24 cellular contexts compared by ENCODE assay signal in the genomic region with DNA sequence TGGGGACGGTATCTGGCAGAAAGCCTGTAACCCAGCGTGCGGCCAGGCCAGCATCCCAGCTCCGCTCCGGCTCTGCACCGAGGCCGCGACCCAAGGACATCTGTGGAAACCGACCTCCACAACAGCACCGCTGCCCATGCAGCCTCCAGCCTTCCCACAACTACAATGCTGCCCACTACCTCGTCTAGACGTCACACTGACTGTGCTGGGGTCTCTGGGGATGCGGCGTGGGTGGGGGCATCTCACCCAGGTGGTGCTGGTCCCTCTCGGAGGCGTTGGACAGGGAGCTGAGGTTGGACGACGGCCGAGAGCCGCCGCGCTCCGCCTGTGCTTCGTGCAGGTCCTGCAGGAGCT.
"Had no signal": no experiment of that assay in that cellular context is flagged by ENCODE, and none has a peak within 500 bp of the region (broad histone marks: within the 10 kb centered on the region; RNA-seq: fewer than 3 reads in every experiment).

No MANE protein-coding gene starts in this region.

- ATAC-seq: mucosa of descending colon; stimulated activated naive CD8-positive, alpha-beta T cell treated with anti-CD3 and anti-CD28 coated beads, Interleukin-15, amount 100 ng/mL, for 72 hours; upper lobe of right lung had no signal

- H3K9me3 ChIP-seq: mucosa of descending colon, ovary, right lobe of liver, suprapubic skin, transverse colon, upper lobe of right lung, uterus had no signal

- H3K27ac ChIP-seq: dorsolateral prefrontal cortex, suprapubic skin, transverse colon, upper lobe of right lung had no signal

- H3K4me1 ChIP-seq: suprapubic skin, transverse colon, upper lobe of right lung, uterus had no signal

- H3K4me3 ChIP-seq: dorsolateral prefrontal cortex, lung, mucosa of descending colon, ovary, right lobe of liver, smooth muscle cell, suprapubic skin, transverse colon, upper lobe of right lung, uterus had no signal

- H3K4me1 Mint-ChIP-seq: mesothelial cell of epicardium; nephron progenitor cell; stimulated activated naive CD8-positive, alpha-beta T cell treated with anti-CD3 and anti-CD28 coated beads, Interleukin-15, amount 100 ng/mL, for 72 hours had no signal

- H3K27me3 ChIP-seq: dorsolateral prefrontal cortex, ovary, right lobe of liver, suprapubic skin, transverse colon, upper lobe of right lung, uterus had no signal

- H3K9me3 Mint-ChIP-seq: memory B cell; mesothelial cell of epicardium; naive B cell; nephron progenitor cell; stimulated activated naive CD8-positive, alpha-beta T cell treated with anti-CD3 and anti-CD28 coated beads, Interleukin-15, amount 100 ng/mL, for 72 hours had no signal

- DNase-seq: effector CD4-positive, alpha-beta T cell; head of caudate nucleus; naive B cell; nephron progenitor cell; occipital lobe; retina; stimulated activated CD4-positive, alpha-beta T cell treated with anti-CD3 and anti-CD28 coated beads, Interleukin-12 subunit alpha, Interleukin-12 subunit beta, amount 100 ng/mL, for 4 hours; stimulated activated CD4-positive, alpha-beta T cell treated with anti-CD3 and anti-CD28 coated beads, Interleukin-1b, Interleukin-23, amount 100 ng/mL, for 48 hours; stimulated activated CD4-positive, alpha-beta T cell treated with anti-CD3 and anti-CD28 coated beads, Interleukin-4, amount 100 ng/mL, for 1 hour; stimulated activated CD8-positive, alpha-beta memory T cell treated with anti-CD3 and anti-CD28 coated beads, Interleukin-4, amount 100 ng/mL, for 48 hours; stimulated activated naive CD4-positive, alpha-beta T cell; stimulated activated naive CD8-positive, alpha-beta T cell treated with anti-CD3 and anti-CD28 coated beads, Interleukin-15, amount 100 ng/mL, for 72 hours; transverse colon; upper lobe of right lung; uterus had no signal

- H3K4me2 ChIP-seq: smooth muscle cell had no signal

- H3K27ac Mint-ChIP-seq: memory B cell, mesothelial cell of epicardium, nephron progenitor cell had no signal

- H3K27me3 Mint-ChIP-seq: memory B cell; naive B cell; stimulated activated naive CD8-positive, alpha-beta T cell treated with anti-CD3 and anti-CD28 coated beads, Interleukin-15, amount 100 ng/mL, for 72 hours had no signal

- H3K36me3 ChIP-seq: ovary, uterus had no signal

- H3K4me3 Mint-ChIP-seq: memory B cell; mesothelial cell of epicardium; naive B cell; nephron progenitor cell; stimulated activated naive CD8-positive, alpha-beta T cell treated with anti-CD3 and anti-CD28 coated beads, Interleukin-15, amount 100 ng/mL, for 72 hours had no signal
